In the genomic region with DNA sequence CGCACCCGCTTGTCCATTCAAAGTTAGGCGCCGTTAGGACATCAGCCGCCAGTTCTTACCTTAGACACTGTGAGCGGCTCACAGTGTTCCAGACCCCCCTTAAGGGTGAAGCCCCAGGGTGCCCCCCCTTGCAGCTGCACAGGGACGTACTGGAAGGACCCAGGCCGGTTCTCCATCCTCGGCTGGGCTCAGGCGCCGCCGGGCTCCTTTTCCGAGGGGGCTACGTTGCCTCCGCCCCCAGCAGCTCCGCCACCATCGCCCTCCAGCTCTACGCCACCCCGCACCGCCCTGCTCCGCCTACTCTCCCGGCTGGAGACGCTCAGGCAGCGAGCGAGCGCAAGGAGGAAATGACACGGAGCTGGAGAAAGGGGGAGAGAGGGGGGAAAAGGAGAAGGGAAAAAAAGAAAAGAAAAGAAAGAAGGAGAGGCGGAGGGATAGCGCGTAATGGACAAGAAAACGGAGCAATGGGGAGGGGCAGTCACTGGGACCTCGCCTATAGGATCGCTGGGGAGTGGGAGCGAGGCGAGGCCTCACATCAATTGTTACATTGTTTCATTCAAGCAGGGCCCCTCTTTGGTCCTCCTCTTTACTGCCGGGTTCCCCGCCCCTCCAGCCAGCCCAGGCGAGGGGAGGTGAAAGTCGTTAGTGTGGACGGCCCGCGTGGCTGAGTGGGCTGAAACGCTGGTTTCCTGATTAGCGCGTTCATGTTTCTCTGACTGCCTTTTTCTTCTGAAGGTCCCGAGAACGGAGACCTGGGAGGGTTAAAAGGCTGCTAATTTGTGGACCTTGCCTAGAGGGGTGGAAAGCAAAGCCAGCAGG, we compare ENCODE assay signal across 8 cellular contexts. TPM values are rescaled to one million over a fixed set of nuclear protein-coding genes. Genes with fewer than 3 reads are reported as not detected.
DNase-seq lines count a peak whose midpoint lies in the region; ATAC-seq, FAIRE-seq and TF ChIP-seq lines count a peak whose summit lies in the region.

A gene with protein sequence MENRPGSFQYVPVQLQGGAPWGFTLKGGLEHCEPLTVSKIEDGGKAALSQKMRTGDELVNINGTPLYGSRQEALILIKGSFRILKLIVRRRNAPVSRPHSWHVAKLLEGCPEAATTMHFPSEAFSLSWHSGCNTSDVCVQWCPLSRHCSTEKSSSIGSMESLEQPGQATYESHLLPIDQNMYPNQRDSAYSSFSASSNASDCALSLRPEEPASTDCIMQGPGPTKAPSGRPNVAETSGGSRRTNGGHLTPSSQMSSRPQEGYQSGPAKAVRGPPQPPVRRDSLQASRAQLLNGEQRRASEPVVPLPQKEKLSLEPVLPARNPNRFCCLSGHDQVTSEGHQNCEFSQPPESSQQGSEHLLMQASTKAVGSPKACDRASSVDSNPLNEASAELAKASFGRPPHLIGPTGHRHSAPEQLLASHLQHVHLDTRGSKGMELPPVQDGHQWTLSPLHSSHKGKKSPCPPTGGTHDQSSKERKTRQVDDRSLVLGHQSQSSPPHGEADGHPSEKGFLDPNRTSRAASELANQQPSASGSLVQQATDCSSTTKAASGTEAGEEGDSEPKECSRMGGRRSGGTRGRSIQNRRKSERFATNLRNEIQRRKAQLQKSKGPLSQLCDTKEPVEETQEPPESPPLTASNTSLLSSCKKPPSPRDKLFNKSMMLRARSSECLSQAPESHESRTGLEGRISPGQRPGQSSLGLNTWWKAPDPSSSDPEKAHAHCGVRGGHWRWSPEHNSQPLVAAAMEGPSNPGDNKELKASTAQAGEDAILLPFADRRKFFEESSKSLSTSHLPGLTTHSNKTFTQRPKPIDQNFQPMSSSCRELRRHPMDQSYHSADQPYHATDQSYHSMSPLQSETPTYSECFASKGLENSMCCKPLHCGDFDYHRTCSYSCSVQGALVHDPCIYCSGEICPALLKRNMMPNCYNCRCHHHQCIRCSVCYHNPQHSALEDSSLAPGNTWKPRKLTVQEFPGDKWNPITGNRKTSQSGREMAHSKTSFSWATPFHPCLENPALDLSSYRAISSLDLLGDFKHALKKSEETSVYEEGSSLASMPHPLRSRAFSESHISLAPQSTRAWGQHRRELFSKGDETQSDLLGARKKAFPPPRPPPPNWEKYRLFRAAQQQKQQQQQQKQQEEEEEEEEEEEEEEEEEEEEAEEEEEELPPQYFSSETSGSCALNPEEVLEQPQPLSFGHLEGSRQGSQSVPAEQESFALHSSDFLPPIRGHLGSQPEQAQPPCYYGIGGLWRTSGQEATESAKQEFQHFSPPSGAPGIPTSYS (N-terminal part only) (minus strand): TSS at position 352 of the 819 bp plus-strand sequence. CDS start 176 bp downstream, at position 176.

- H3K27ac ChIP-seq in HUES48 (ENCODE audit: low read depth, low read length): peak within 1 kb of the TSS; percentile 7

- no peak for FAIRE-seq in bronchial epithelial cell (lab: Jason Lieb, UNC)

- H3K9ac ChIP-seq in HUES48 (ENCODE audit: low read depth, low read length): peak within 1 kb of the TSS; percentile 50

- no peaks in the 10 kb centered on the region for H3K9me3 ChIP-seq in HUES48 (ENCODE audit: control insufficient read depth, insufficient read depth, low read length)

- peaks cover 13% of the 10 kb centered on the region for H3K4me1 ChIP-seq in HUES48 (ENCODE audit: control insufficient read depth, insufficient read depth, low read length)

- peaks cover 5% of the 10 kb centered on the region; the same call in 1 of the 2 replicates for H3K27me3 ChIP-seq in HUES48 (ENCODE audit: control insufficient read depth, insufficient read depth, low read length)
- H3K27me3 ChIP-seq in bronchial epithelial cell (ENCODE audit: control insufficient read depth, insufficient read depth, low read length): no peaks in the 10 kb centered on the region

- DNase-seq in bronchial epithelial cell (ENCODE audit: low read depth) (no peak), iPS-NIHi7 (ENCODE audit: extremely low spot score) (peak; percentile 77), sciatic nerve (ENCODE audit: low spot score) (peak; percentile 69), Kasumi-1 (lab: John Stamatoyannopoulos, UW) (no peak), DMS 273 treated with DMSO at 0.1 percent for 48 hours (lab: John Stamatoyannopoulos, UW) (no peak)
- DNase-seq in stimulated activated CD4-positive, alpha-beta T cell treated with anti-CD3 and anti-CD28 coated beads, Interleukin-4, amount 100 ng/mL, for 1 hour: no peak

- H3K36me3 ChIP-seq in HUES48 (ENCODE audit: control insufficient read depth, insufficient read depth, low read length) (no peaks in the 10 kb centered on the region), bronchial epithelial cell (ENCODE audit: control insufficient read depth, insufficient read depth, low read length) (no peaks in the 10 kb centered on the region)

- no peak for TF ChIP-seq CTCF in bronchial epithelial cell (IDR thresholded peaks at IDR 0.05; ENCODE audit: insufficient read depth, low read length, severe bottlenecking)

- ATAC-seq in sciatic nerve: peak; percentile 95
- no peak for ATAC-seq in GM21825 (IDR thresholded peaks at IDR 0.05; ENCODE audit: unreplicated experiment)

- peak within 1 kb of the TSS; percentile 77 for H3K4me3 ChIP-seq in HUES48 (ENCODE audit: low read depth, low read length)
- peak within 1 kb of the TSS; percentile 57 for H3K4me3 ChIP-seq in bronchial epithelial cell (ENCODE audit: low read depth, low read length)

- intact Hi-C loops in sciatic nerve (cut with DNase I): no loop called here

RNA-seq across cellular contexts. Expression of the gene that starts here (rescaled TPM):
- total RNA-seq in bronchial epithelial cell: 0.26 and 0.51 TPM in 2 replicates
- total RNA-seq in sciatic nerve: 11.4 TPM

Comparison
In these comparisons a context has a peak if more than half of its experiments do, and no peak if none do; other contexts are left out.
1. DNase-seq: peak in iPS-NIHi7 (single experiment) and sciatic nerve (single experiment); none in bronchial epithelial cell (single experiment), Kasumi-1 (0 of 2), DMS 273 treated with DMSO at 0.1 percent for 48 hours (single experiment) and stimulated activated CD4-positive, alpha-beta T cell treated with anti-CD3 and anti-CD28 coated beads, Interleukin-4, amount 100 ng/mL, for 1 hour (single experiment).